7 cellular contexts compared by ENCODE assay signal in genomic region chr17:7351665-7352558, GRCh38. TPM values are rescaled to one million over a fixed set of nuclear protein-coding genes. Genes with fewer than 3 reads are reported as not detected.
A peak's percentile ranks its signal among the peaks of the same experiment; 100 is the strongest.
DNase-seq lines count a peak whose midpoint lies in the region; ATAC-seq and TF ChIP-seq lines count a peak whose summit lies in the region.

Gene KCTD11, plus strand, starts transcription at chr17:7352162.

- H3K36me3 Mint-ChIP-seq in activated CD8-positive, alpha-beta T cell treated with anti-CD3 and anti-CD28 coated beads, Interleukin-2, amount 10 ng/mL, durations not matched to agents 7 days and 5 days (ENCODE audit: low read depth) = peaks cover 52% of the 10 kb centered on the region

- H3K27me3 Mint-ChIP-seq in activated CD8-positive, alpha-beta T cell treated with anti-CD3 and anti-CD28 coated beads, Interleukin-2, amount 10 ng/mL, durations not matched to agents 7 days and 5 days (ENCODE audit: low read depth) = no peaks in the 10 kb centered on the region

- peak; percentile 47 for TF ChIP-seq POLR2A in GM18505 (IDR thresholded peaks at IDR 0.05; ENCODE audit: borderline replicate concordance, extremely low read depth, insufficient read depth, insufficient read length)

- POLR2A ChIA-PET in activated CD8-positive, alpha-beta T cell treated with anti-CD3 and anti-CD28 coated beads, Interleukin-2, amount 10 ng/mL, durations not matched to agents 7 days and 5 days (lab: Charles Lee) = interaction anchor here (2.2 to 5.0 kb wide), 3 partner anchors 15 to 22 kb away, joined by 9 to 54 read pairs (median 15); partner anchors contain the start of genes ACAP1 and NEURL4

- no peaks in the 10 kb centered on the region for H3K9me3 Mint-ChIP-seq in activated CD8-positive, alpha-beta T cell treated with anti-CD3 and anti-CD28 coated beads, Interleukin-2, amount 10 ng/mL, durations not matched to agents 7 days and 5 days (ENCODE audit: insufficient read depth)

- peak; percentile 56 for ATAC-seq in GM18505 (IDR thresholded peaks at IDR 0.05; ENCODE audit: unreplicated experiment)
- ATAC-seq in HG02840 (IDR thresholded peaks at IDR 0.05; ENCODE audit: low FRiP score, unreplicated experiment) = peak; percentile 60
- ATAC-seq in activated CD8-positive, alpha-beta T cell treated with anti-CD3 and anti-CD28 coated beads, Interleukin-2, amount 10 ng/mL, durations not matched to agents 7 days and 5 days = peak; percentile 63

- CTCF ChIA-PET in activated CD8-positive, alpha-beta T cell treated with anti-CD3 and anti-CD28 coated beads, Interleukin-2, amount 10 ng/mL, durations not matched to agents 7 days and 5 days (lab: Charles Lee) = interaction anchor here (0.6 to 4.9 kb wide), 8 partner anchors 15 to 335 kb away, joined by 3 to 41 read pairs (median 8); partner anchors contain the start of genes ACAP1, NEURL4, TMEM102 and TP53

- peak within 1 kb of the TSS; percentile 81 for H3K27ac Mint-ChIP-seq in activated CD8-positive, alpha-beta T cell treated with anti-CD3 and anti-CD28 coated beads, Interleukin-2, amount 10 ng/mL, durations not matched to agents 7 days and 5 days

- H3K4me1 Mint-ChIP-seq in activated CD8-positive, alpha-beta T cell treated with anti-CD3 and anti-CD28 coated beads, Interleukin-2, amount 10 ng/mL, durations not matched to agents 7 days and 5 days (ENCODE audit: low read depth) = peaks cover 80% of the 10 kb centered on the region

- peak within 1 kb of the TSS; percentile 76 for H3K4me3 Mint-ChIP-seq in activated CD8-positive, alpha-beta T cell treated with anti-CD3 and anti-CD28 coated beads, Interleukin-2, amount 10 ng/mL, durations not matched to agents 7 days and 5 days

- DNase-seq in NCI-H226 (peak; percentile 92), lung microvascular endothelial cell (ENCODE audit: low read depth in 2 of 2) (peak; percentile 72 to 75)
- peak; percentile 87 for DNase-seq in activated CD8-positive, alpha-beta T cell treated with anti-CD3 and anti-CD28 coated beads, Interleukin-2, amount 10 ng/mL, durations not matched to agents 7 days and 5 days
- DNase-seq in effector CD4-positive, alpha-beta T cell = peak; percentile 72
- DNase-seq in stimulated activated CD8-positive, alpha-beta memory T cell treated with anti-CD3 and anti-CD28 coated beads, Interleukin-12 subunit alpha, Interleukin-12 subunit beta, amount 100 ng/mL, for 1 hour (ENCODE audit: low read depth) = peak; percentile 46

RNA-seq across cellular contexts. Expression of gene KCTD11, which starts in this region (rescaled TPM):
- total RNA-seq in activated CD8-positive, alpha-beta T cell treated with anti-CD3 and anti-CD28 coated beads, Interleukin-2, amount 10 ng/mL, durations not matched to agents 7 days and 5 days = 10 to 100 TPM; 11.4 to 11.8 TPM
- 2.4 and 3.8 TPM in 2 replicates for total RNA-seq in lung microvascular endothelial cell

Comparison
In these comparisons a context has a peak if more than half of its experiments do, and no peak if none do; other contexts are left out.
1. Peak in every context shown above with its lines: DNase-seq and ATAC-seq.